Comparison of ENCODE assay signal across 6 cellular contexts in the genomic region with DNA sequence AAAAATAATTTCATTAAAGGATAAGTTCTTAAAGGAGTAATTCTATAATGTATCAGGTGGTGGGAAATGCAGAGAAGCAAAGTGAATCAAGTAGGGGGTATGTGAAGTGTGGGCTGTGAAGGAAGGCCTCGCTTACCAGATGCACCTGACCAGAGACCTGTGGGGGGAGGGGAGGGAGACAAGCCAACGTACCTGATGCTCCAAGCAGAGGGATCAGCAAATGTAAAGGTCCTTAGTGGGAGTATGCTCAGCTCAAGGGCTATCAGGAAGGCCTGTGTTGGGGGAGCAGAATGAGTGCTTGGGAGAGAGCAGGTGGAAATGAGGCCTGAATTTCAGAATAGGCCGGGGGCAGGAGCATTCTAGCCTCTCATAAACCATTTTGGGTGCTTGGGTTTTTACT.
"Had no signal": no experiment of that assay in that cellular context is flagged by ENCODE, and none has a peak within 500 bp of the region (broad histone marks: within the 10 kb centered on the region; RNA-seq: fewer than 3 reads in every experiment).

No MANE protein-coding gene starts in this region.

- H3K4me3 ChIP-seq: K562 had no signal

- ATAC-seq: K562 had no signal

- DNase-seq: GOT3, H9, HCEC 1CT, IMR-90, KG1 had no signal
